31 cellular contexts compared by ENCODE assay signal in genomic region chr7:155415093-155415492, GRCh38. TPM values are rescaled to one million over a fixed set of nuclear protein-coding genes. Genes with fewer than 3 reads are reported as not detected.
"Had no signal": no experiment of that assay in that cellular context is flagged by ENCODE, and none has a peak within 500 bp of the region (broad histone marks: within the 10 kb centered on the region; RNA-seq: fewer than 3 reads in every experiment).

No MANE protein-coding gene starts in this region.

- H3K9me3 ChIP-seq: stomach, suprapubic skin, testis, thoracic aorta, thyroid gland, tibial artery, tibial nerve, transverse colon, upper lobe of left lung, upper lobe of right lung, uterus, vagina had no signal

- H3K27ac ChIP-seq: stomach, suprapubic skin, testis, thoracic aorta, thyroid gland, tibial artery, tibial nerve, transverse colon, upper lobe of left lung, upper lobe of right lung, uterus, vagina had no signal

- H3K4me3 ChIP-seq: stomach, suprapubic skin, testis, thoracic aorta, thyroid gland, tibial artery, tibial nerve, transverse colon, upper lobe of left lung, upper lobe of right lung, uterus, vagina had no signal

- ATAC-seq: stimulated activated effector memory CD8-positive, alpha-beta T cell treated with anti-CD3 and anti-CD28 coated beads, Interleukin-12 subunit alpha, Interleukin-12 subunit beta, amount 100 ng/mL, for 72 hours; stimulated activated memory B cell treated with anti-CD40 and anti-IgM and Interleukin-4, amounts not matched to agents 10 μg/mL and 1 μg/mL and 100 μg/mL, for 72 hours; stimulated activated naive B cell treated with anti-CD40 and anti-IgM and Interleukin-4, amounts not matched to agents 10 μg/mL and 1 μg/mL and 100 μg/mL, for 72 hours; stimulated activated naive CD8-positive, alpha-beta T cell treated with anti-CD3 and anti-CD28 coated beads, Interleukin-15, amount 100 ng/mL, for 72 hours; stimulated activated naive CD8-positive, alpha-beta T cell treated with anti-CD3 and anti-CD28 coated beads, Interleukin-15, Interleukin-2, amounts not matched to agents 100 U/mL and 50 U/mL, for 24 hours; upper lobe of right lung had no signal

- H3K27me3 ChIP-seq: testis, upper lobe of left lung, uterus, vagina had no signal

- H3K36me3 ChIP-seq: stomach, suprapubic skin, thoracic aorta, thyroid gland, tibial artery, tibial nerve, transverse colon, upper lobe of left lung, upper lobe of right lung, uterus, vagina had no signal

- FAIRE-seq: urothelium cell line had no signal

- H3K4me1 ChIP-seq: stomach, suprapubic skin, testis, thyroid gland, tibial artery, tibial nerve, transverse colon, upper lobe of left lung, upper lobe of right lung, uterus, vagina had no signal

- DNase-seq: stimulated activated CD4-positive, alpha-beta T cell treated with anti-CD3 and anti-CD28 coated beads, Interleukin-2, amount 100 ng/mL, for 48 hours; stimulated activated CD4-positive, alpha-beta T cell treated with anti-CD3 and anti-CD28 coated beads, Interleukin-4, amount 100 ng/mL, for 1 hour; stimulated activated CD4-positive, alpha-beta T cell treated with anti-CD3 and anti-CD28 coated beads, Interleukin-4, amount 100 ng/mL, for 24 hours; stimulated activated CD4-positive, alpha-beta T cell treated with anti-CD3 and anti-CD28 coated beads, Interleukin-4, amount 100 ng/mL, for 4 hours; stimulated activated CD8-positive, alpha-beta memory T cell treated with anti-CD3 and anti-CD28 coated beads, Interleukin-4, amount 100 ng/mL, for 48 hours; stimulated activated naive B cell treated with anti-CD40 and anti-IgM and Interleukin-4, amounts not matched to agents 10 μg/mL and 1 μg/mL and 100 μg/mL, for 72 hours; stimulated activated naive CD4-positive, alpha-beta T cell; stimulated activated naive CD4-positive, alpha-beta T cell treated with Interleukin-2 at 50 U/mL for 16 hours; stimulated activated naive CD8-positive, alpha-beta T cell treated with anti-CD3 and anti-CD28 coated beads, Interleukin-15, amount 100 ng/mL, for 72 hours; stimulated activated naive CD8-positive, alpha-beta T cell treated with anti-CD3 and anti-CD28 coated beads, Interleukin-15, Interleukin-2, amounts not matched to agents 100 U/mL and 50 U/mL, for 24 hours; stomach; substantia nigra; testis; thyroid gland; tibial artery; transverse colon; trophoblast cell; upper lobe of left lung; upper lobe of right lung; uterus had no signal

RNA-seq across cellular contexts. Expression of gene EN2, which starts 42.8 kb away (rescaled TPM):
- total RNA-seq: stomach, subcutaneous adipose tissue, temporal lobe, transverse colon, upper lobe of left lung, upper lobe of right lung, ureter, urinary bladder had no signal
